Comparison of ENCODE assay signal across 9 cellular contexts in genomic region chr15:90402806-90403205, GRCh38. TPM values are rescaled to one million over a fixed set of nuclear protein-coding genes. Genes with fewer than 3 reads are reported as not detected.
DNase-seq lines count a peak whose midpoint lies in the region; ATAC-seq, FAIRE-seq and TF ChIP-seq lines count a peak whose summit lies in the region.
"Had no signal": no experiment of that assay in that cellular context is flagged by ENCODE, and none has a peak within 500 bp of the region (broad histone marks: within the 10 kb centered on the region; RNA-seq: fewer than 3 reads in every experiment).

No MANE protein-coding gene starts in this region.

- H3K9me3 ChIP-seq in A549, result no peaks in the 10 kb centered on the region
- no peaks in the 10 kb centered on the region for H3K9me3 ChIP-seq in PC-3 (ENCODE audit: low read length)
- no peaks in the 10 kb centered on the region for H3K9me3 ChIP-seq in endothelial cell of umbilical vein (replicated peaks; ENCODE audit: control insufficient read depth, insufficient read depth, low read length)
- no peaks in the 10 kb centered on the region for H3K9me3 ChIP-seq in pancreas

- H3K4me2 ChIP-seq in A549 (peak overlapping the region; percentile 86), PC-3 (ENCODE audit: low read length) (peak overlapping the region; percentile 77), endothelial cell of umbilical vein (ENCODE audit: insufficient read depth, low read length) (peak overlapping the region; percentile 93)

- H3K79me2 ChIP-seq in PC-3 (ENCODE audit: low read length) (peaks cover 94% of the 10 kb centered on the region), endothelial cell of umbilical vein (ENCODE audit: control insufficient read depth, insufficient read depth, low read length) (peaks cover 91% of the 10 kb centered on the region)

- no peaks in the 10 kb centered on the region; the same call in 1 of the 2 replicates for H3K36me3 ChIP-seq in PC-3 (ENCODE audit: low read depth, low read length)
- no peaks in the 10 kb centered on the region for H3K36me3 ChIP-seq in endothelial cell of umbilical vein (ENCODE audit: control insufficient read depth in 2 of 2, extremely low read depth in 1 of 2, insufficient read depth in 2 of 2, low read length in 2 of 2)
- no peaks in the 10 kb centered on the region for H3K36me3 ChIP-seq in pancreas

- H3K27me3 ChIP-seq in PC-3 (ENCODE audit: low read length) (no peaks in the 10 kb centered on the region), endothelial cell of umbilical vein (ENCODE audit: control insufficient read depth in 2 of 2, insufficient read depth in 2 of 2, low read length in 2 of 2) (no peaks in the 10 kb centered on the region), pancreas (no peaks in the 10 kb centered on the region)

- H3K9me1 ChIP-seq in endothelial cell of umbilical vein (replicated peaks; ENCODE audit: control insufficient read depth, extremely low read depth, insufficient read depth, low read length), result no peaks in the 10 kb centered on the region

- TF ChIP-seq EP300 in A549 (IDR thresholded peaks at IDR 0.05), result no peak

- 42% methylated on average over 4 of the region's 4 CpGs for WGBS in A549 (ENCODE audit: missing lambda C conversion rate)
- WGBS in pancreas, 2 donors, result 81 to 83% methylated on average over 4 of the region's 4 CpGs

- peak overlapping the region; percentile 14; the same call in 1 of the 2 replicates for H3K9ac ChIP-seq in PC-3 (ENCODE audit: low read length)
- peak overlapping the region; percentile 92 for H3K9ac ChIP-seq in endothelial cell of umbilical vein (replicated peaks; ENCODE audit: extremely low read depth, insufficient read depth, low read length)

- TF ChIP-seq POLR2A in A549 (IDR thresholded peaks at IDR 0.05; ENCODE audit: low read length) (no peak), endothelial cell of umbilical vein (IDR thresholded peaks at IDR 0.05; ENCODE audit: low read depth, low read length) (no peak)

- ATAC-seq in A549 (no peak), PC-3 (peak; percentile 39), pancreas (no peak)

- dilution Hi-C loops in endothelial cell of umbilical vein (cut with MboI; ENCODE audit: extremely low pct_ligation_motif_present, low sequenced_read_pairs), result no loop called here

- DNase-seq in A549 (ENCODE audit: low read depth in 1 of 2, low spot score in 1 of 2) (no peak), PC-3 (peak; percentile 43), endothelial cell of umbilical vein (ENCODE audit: low read depth, low spot score) (no peak), pancreas (no peak), retina (no peak), NCI-H526 (lab: John Stamatoyannopoulos, UW) (no peak), AG20443 (ENCODE audit: low spot score) (no peak)
- DNase-seq in stimulated activated naive CD4-positive, alpha-beta T cell treated with Interleukin-2 at 50 U/mL for 16 hours (lab: John Stamatoyannopoulos, UW), result no peak

- BruUV-seq in PC-3 (replicated peaks; lab: Mats Ljungman, UMichigan) (no TSS peak), endothelial cell of umbilical vein (replicated peaks; lab: Mats Ljungman, UMichigan) (no TSS peak)

- CTCF ChIA-PET in A549 (lab: Yijun Ruan, JAX) (interaction anchor here (1.1 to 4.0 kb wide), 6 partner anchors 11 to 529 kb away, joined by 3 to 16 read pairs (median 4); no protein-coding TSS in a partner anchor), PC-3 (lab: Charles Lee) (interaction anchor here (1.3 kb wide), 1 partner anchor 83 kb away, joined by 4 read pairs; no protein-coding TSS in a partner anchor), endothelial cell of umbilical vein (lab: Charles Lee) (interaction anchor here (0.9 to 2.0 kb wide), 9 partner anchors 10 to 83 kb away, joined by 3 to 11 read pairs (median 7); partner anchors contain the start of gene IQGAP1)

- H4K20me1 ChIP-seq in PC-3 (ENCODE audit: low read length), result peaks cover 16% of the 10 kb centered on the region
- H4K20me1 ChIP-seq in endothelial cell of umbilical vein (replicated peaks; ENCODE audit: control insufficient read depth, extremely low read depth, insufficient read depth, low read length), result peaks cover 12% of the 10 kb centered on the region

- H3K27ac ChIP-seq in A549 (peak overlapping the region; percentile 72 to 76), PC-3 (ENCODE audit: low read length) (peak overlapping the region; percentile 78), endothelial cell of umbilical vein (ENCODE audit: insufficient read depth, low read depth, low read length) (peak overlapping the region; percentile 100), pancreas (peak overlapping the region; percentile 72 to 95 (median 88))

- FAIRE-seq in A549 (lab: Jason Lieb, UNC) (no peak), endothelial cell of umbilical vein (lab: Jason Lieb, UNC) (no peak), pancreas (lab: Jason Lieb, UNC) (no peak)
- FAIRE-seq: HTR-8/SVneo had no signal

- no peak overlapping the region for H2AFZ ChIP-seq in PC-3 (ENCODE audit: low read length)
- no peak overlapping the region for H2AFZ ChIP-seq in endothelial cell of umbilical vein (ENCODE audit: low read depth, low read length)

- H3K4me3 ChIP-seq in A549 (no peak overlapping the region), PC-3 (ENCODE audit: low read length) (peak overlapping the region; percentile 28; the same call in 1 of the 2 replicates), endothelial cell of umbilical vein (replicated peaks in 1 of 3; ENCODE audit: insufficient read depth in 1 of 3, low read depth in 1 of 3, low read length in 3 of 3) (no peak overlapping the region), pancreas (no peak overlapping the region)

- TF ChIP-seq CTCF in A549 (IDR thresholded peaks at IDR 0.05) (no peak), PC-3 (conservative IDR thresholded peaks at IDR 0.05; ENCODE audit: low read depth, low read length) (no peak), endothelial cell of umbilical vein (IDR thresholded peaks at IDR 0.05; ENCODE audit: extremely low read depth in 1 of 2, insufficient read depth in 1 of 2, low read depth in 1 of 2, low read length in 2 of 2) (no peak), pancreas (IDR thresholded peaks at IDR 0.05) (no peak)

- H3K4me1 ChIP-seq in A549, result peaks cover 75% of the 10 kb centered on the region
- H3K4me1 ChIP-seq in PC-3 (ENCODE audit: insufficient read depth, low read length), result peaks cover 51% of the 10 kb centered on the region
- peaks cover 74% of the 10 kb centered on the region for H3K4me1 ChIP-seq in endothelial cell of umbilical vein (ENCODE audit: control insufficient read depth, extremely low read depth, insufficient read depth, low read length)
- H3K4me1 ChIP-seq in pancreas, result peaks cover 33 to 37% (median 34%) of the 10 kb centered on the region in 3 donors

- H3K9me2 ChIP-seq in PC-3 (replicated peaks; ENCODE audit: low read length), result no peaks in the 10 kb centered on the region

- no peak for TF ChIP-seq RAD21 in A549 (conservative IDR thresholded peaks at IDR 0.05 in 1 of 2, IDR thresholded peaks at IDR 0.05 in 1 of 2)

- intact Hi-C loops in PC-3 (cut with micrococcal nuclease) (loop anchor here (2.0 to 5.0 kb wide), 4 partner anchors 14 to 241 kb away; partner anchors contain the start of gene IQGAP1), endothelial cell of umbilical vein (cut with micrococcal nuclease) (loop anchor here (1.0 to 2.0 kb wide), 4 partner anchors 18 to 60 kb away; no protein-coding TSS in a partner anchor), pancreas (cut with DNase I) (no loop called here)

- peaks cover 28% of the 10 kb centered on the region for H3F3A ChIP-seq in PC-3 (ENCODE audit: low read length, unreplicated experiment)

- POLR2A ChIA-PET in A549 (lab: Yijun Ruan, JAX) (interaction anchor here (1.0 to 5.6 kb wide), 4 partner anchors 10 to 14 kb away, joined by 3 to 52 read pairs (median 7); partner anchors contain the start of gene IQGAP1), PC-3 (lab: Charles Lee; ENCODE audit: unreplicated experiment) (no interaction called here), endothelial cell of umbilical vein (lab: Charles Lee) (interaction anchor here (1.9 kb wide), 1 partner anchor 15 kb away, joined by 15 read pairs; the partner anchor contains the start of gene IQGAP1)

RNA-seq across cellular contexts. Expression of gene IQGAP1, which starts 14.8 kb away (rescaled TPM):
- polyA plus RNA-seq in A549 (2011; rRNA removed) (168 and 181 TPM in 2 replicates), A549 (2017; fragmentation: RNase III; extraction: RNeasy Plus Mini Kit Qiagen cat#74134 plus additional on column Dnase treatment) (100 to 108 TPM (median 103 TPM) in 3 replicates), endothelial cell of umbilical vein (82.2 and 84.7 TPM in 2 replicates), pancreas (10 to 100 TPM; 20.6 to 48.4 TPM)
- polyA plus RNA-seq in A549 (2012; cell fraction: cytosol; rRNA removed), result 11.7 and 12.7 TPM in 2 replicates
- 96.3 and 155 TPM in 2 replicates for polyA plus RNA-seq in A549 (2012; cell fraction: nucleus; rRNA removed)
- polyA minus RNA-seq in A549 (2011; rRNA and poly(A)+ RNA removed), result 215 and 230 TPM in 2 replicates
- total RNA-seq in PC-3 (2014; rRNA removed) (139 and 148 TPM in 2 replicates), endothelial cell of umbilical vein (244 and 258 TPM in 2 replicates), pancreas (100 to 1,000 TPM in 1 of 6 donors, 10 to 100 TPM in 5; 40.0 to 103 (median 43.3) TPM)
- polyA plus RNA-seq in endothelial cell of umbilical vein (2011; cell fraction: cytosol; rRNA removed), result 46.4 and 51.9 TPM in 2 replicates
- 749 and 898 TPM in 2 replicates for polyA plus RNA-seq in endothelial cell of umbilical vein (2011; cell fraction: nucleus; rRNA removed)
- polyA plus RNA-seq in endothelial cell of umbilical vein (2012), result 151 and 223 TPM in 2 replicates
- 369 and 373 TPM in 2 replicates for polyA minus RNA-seq in endothelial cell of umbilical vein
- 99.6 TPM for polyA minus RNA-seq in endothelial cell of umbilical vein (2011; cell fraction: cytosol; rRNA and poly(A)+ RNA removed)
- 1,208 and 1,408 TPM in 2 replicates for polyA minus RNA-seq in endothelial cell of umbilical vein (2011; cell fraction: nucleus; rRNA and poly(A)+ RNA removed)

RNA-seq across cellular contexts. Expression of gene ZNF774, which starts 50.7 kb away (rescaled TPM):
- polyA plus RNA-seq in A549 (2011; rRNA removed), result 1.2 and 1.4 TPM in 2 replicates
- polyA plus RNA-seq in A549 (2012; cell fraction: cytosol; rRNA removed), result 0.41 and 0.43 TPM in 2 replicates
- polyA plus RNA-seq in A549 (2012; cell fraction: nucleus; rRNA removed), result 0.28 and 21.3 TPM in 2 replicates
- polyA plus RNA-seq in A549 (2017; fragmentation: RNase III; extraction: RNeasy Plus Mini Kit Qiagen cat#74134 plus additional on column Dnase treatment), result 0.94 to 1.3 TPM (median 1.2 TPM) in 3 replicates
- 0.87 and 1.4 TPM in 2 replicates for polyA minus RNA-seq in A549 (2011; rRNA and poly(A)+ RNA removed)
- total RNA-seq in PC-3 (2014; rRNA removed), result 1.1 and 1.9 TPM in 2 replicates
- 2.6 and 3.9 TPM in 2 replicates for total RNA-seq in endothelial cell of umbilical vein
- 0.89 and 0.98 TPM in 2 replicates for polyA plus RNA-seq in endothelial cell of umbilical vein
- 0.81 and 1.1 TPM in 2 replicates for polyA plus RNA-seq in endothelial cell of umbilical vein (2011; cell fraction: cytosol; rRNA removed)
- polyA plus RNA-seq in endothelial cell of umbilical vein (2011; cell fraction: nucleus; rRNA removed), result 1.4 and 1.5 TPM in 2 replicates
- 1.0 and 1.6 TPM in 2 replicates for polyA plus RNA-seq in endothelial cell of umbilical vein (2012)
- 0.51 and 1.8 TPM in 2 replicates for polyA minus RNA-seq in endothelial cell of umbilical vein
- 1.7 TPM for polyA minus RNA-seq in endothelial cell of umbilical vein (2011; cell fraction: cytosol; rRNA and poly(A)+ RNA removed)
- polyA minus RNA-seq in endothelial cell of umbilical vein (2011; cell fraction: nucleus; rRNA and poly(A)+ RNA removed), result 0.96 and 1.3 TPM in 2 replicates
- 1 to 10 TPM; 2.2 to 7.2 (median 4.3) TPM for total RNA-seq in pancreas
- 10 to 100 TPM in 1 of 2 donors, 1 to 10 TPM in 1; 2.3 to 11.9 TPM for polyA plus RNA-seq in pancreas

Comparison
In these comparisons a context has a peak if more than half of its experiments do, and no peak if none do; other contexts are left out.
1. intact Hi-C loops: an anchor here in PC-3 (2.0 to 5.0 kb wide) and endothelial cell of umbilical vein (1.0 to 2.0 kb wide); none called in pancreas.